9 cellular contexts compared by ENCODE assay signal in the genomic region with DNA sequence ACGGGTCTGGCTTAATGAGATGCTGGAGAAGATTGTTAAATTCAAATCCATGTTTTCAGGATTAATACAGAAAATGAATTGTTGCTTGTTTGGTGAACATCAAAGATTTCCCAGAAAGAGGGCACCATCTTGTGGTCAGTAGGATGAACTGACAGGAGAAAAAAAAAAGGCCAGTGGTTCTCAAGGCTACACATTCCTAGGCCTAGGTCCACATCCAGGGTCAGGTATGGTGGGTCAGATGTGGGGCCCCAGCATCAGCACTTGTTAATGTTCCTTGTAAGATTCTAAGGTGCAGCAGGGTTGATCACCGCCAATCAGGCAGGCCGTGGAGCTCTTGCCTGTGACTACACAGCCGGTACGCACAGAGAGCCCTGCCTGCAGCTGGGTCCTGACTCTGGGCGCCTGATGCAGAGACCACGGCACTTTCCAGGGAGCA. TPM values are rescaled to one million over a fixed set of nuclear protein-coding genes. Genes with fewer than 3 reads are reported as not detected.
DNase-seq lines count a peak whose midpoint lies in the region; ATAC-seq and TF ChIP-seq lines count a peak whose summit lies in the region.
"Had no signal": no experiment of that assay in that cellular context is flagged by ENCODE, and none has a peak within 500 bp of the region (broad histone marks: within the 10 kb centered on the region; RNA-seq: fewer than 3 reads in every experiment).

No MANE protein-coding gene starts in this region.

- H3K9me3 ChIP-seq in right atrium auricular region (no peaks in the 10 kb centered on the region), spleen (no peaks in the 10 kb centered on the region)

- TF ChIP-seq POLR2A in spleen (IDR thresholded peaks at IDR 0.05), result no peak

- CTCF ChIA-PET in activated CD8-positive, alpha-beta T cell treated with anti-CD3 and anti-CD28 coated beads for 36 hours (lab: Charles Lee), result interaction anchor here (0.6 to 0.9 kb wide), 3 partner anchors 9 to 415 kb away, joined by 3 read pairs; no protein-coding TSS in a partner anchor

- POLR2A ChIA-PET in activated CD8-positive, alpha-beta T cell treated with anti-CD3 and anti-CD28 coated beads for 36 hours (lab: Charles Lee), result no interaction called here

- no peaks in the 10 kb centered on the region for H3K36me3 ChIP-seq in right atrium auricular region
- peaks cover 0 to 16% (median 6%) of the 10 kb centered on the region in 6 donors for H3K36me3 ChIP-seq in spleen

- no peaks in the 10 kb centered on the region for H3K27me3 Mint-ChIP-seq in activated CD8-positive, alpha-beta T cell treated with anti-CD3 and anti-CD28 coated beads for 36 hours

- WGBS in spleen, 5 donors, result 72 to 83% (median 81%) methylated on average over 5 to 7 of the region's 7 CpGs

- no peaks in the 10 kb centered on the region for H3K9me3 Mint-ChIP-seq in activated CD8-positive, alpha-beta T cell treated with anti-CD3 and anti-CD28 coated beads for 36 hours

- no peak overlapping the region for H3K27ac ChIP-seq in right atrium auricular region
- H3K27ac ChIP-seq in spleen, result no peak overlapping the region
- H3K27ac ChIP-seq: skin epidermis had no signal

- H3K4me3 Mint-ChIP-seq in activated CD8-positive, alpha-beta T cell treated with anti-CD3 and anti-CD28 coated beads for 36 hours, result no peak overlapping the region

- no peaks in the 10 kb centered on the region for H3K36me3 Mint-ChIP-seq in activated CD8-positive, alpha-beta T cell treated with anti-CD3 and anti-CD28 coated beads for 36 hours (ENCODE audit: low read depth)

- H3K4me1 ChIP-seq in right atrium auricular region, result no peaks in the 10 kb centered on the region
- no peaks in the 10 kb centered on the region for H3K4me1 ChIP-seq in spleen

- no peak overlapping the region for H3K27ac Mint-ChIP-seq in activated CD8-positive, alpha-beta T cell treated with anti-CD3 and anti-CD28 coated beads for 36 hours

- DNase-seq in ELR (ENCODE audit: low read depth) (peak; percentile 68), LoVo (ENCODE audit: low spot score) (peak; percentile 54), right atrium auricular region (ENCODE audit: low spot score) (no peak), spleen (no peak)
- no peak for DNase-seq in activated CD8-positive, alpha-beta T cell treated with anti-CD3 and anti-CD28 coated beads for 36 hours

- H3K4me1 Mint-ChIP-seq in activated CD8-positive, alpha-beta T cell treated with anti-CD3 and anti-CD28 coated beads for 36 hours (ENCODE audit: low read depth), result no peaks in the 10 kb centered on the region

- peak; percentile 83 for TF ChIP-seq CTCF in activated CD8-positive, alpha-beta T cell treated with anti-CD3 and anti-CD28 coated beads for 36 hours (IDR thresholded peaks at IDR 0.05)
- TF ChIP-seq CTCF in right atrium auricular region (IDR thresholded peaks at IDR 0.05) (peak; percentile 76 to 84), spleen (IDR thresholded peaks at IDR 0.05 in 8 of 11, conservative IDR thresholded peaks at IDR 0.05 in 3 of 11) (peak; percentile 58 to 85 (median 72))

- H3K27me3 ChIP-seq in right atrium auricular region (no peaks in the 10 kb centered on the region), spleen (replicated peaks in 1 of 7) (no peaks in the 10 kb centered on the region)

- H3K4me3 ChIP-seq in right atrium auricular region (no peak overlapping the region), spleen (no peak overlapping the region)
- H3K4me3 ChIP-seq: skin epidermis had no signal

- ATAC-seq in activated CD8-positive, alpha-beta T cell treated with anti-CD3 and anti-CD28 coated beads for 36 hours, result no peak
- no peak for ATAC-seq in HG03039 (IDR thresholded peaks at IDR 0.05; ENCODE audit: unreplicated experiment)
- no peak for ATAC-seq in activated CD4-positive, CD25-positive, alpha-beta regulatory T cell treated with anti-CD3 and anti-CD28 coated beads, Interleukin-2, amount 50 U/mL, for 24 hours
- no peak for ATAC-seq in GM21619 (IDR thresholded peaks at IDR 0.05; ENCODE audit: unreplicated experiment)

- intact Hi-C loops in activated CD8-positive, alpha-beta T cell treated with anti-CD3 and anti-CD28 coated beads for 36 hours (cut with micrococcal nuclease), result loop anchor here (10.0 kb wide), 1 partner anchor 412 kb away; no protein-coding TSS in a partner anchor
- intact Hi-C loops in spleen (cut with DNase I; ENCODE audit: low total_unique reads), result loop anchor here (5.0 kb wide), 2 partner anchors 414 to 549 kb away; no protein-coding TSS in a partner anchor

RNA-seq across cellular contexts. Expression of gene FOXO3, which starts 34.0 kb away (rescaled TPM):
- total RNA-seq in activated CD8-positive, alpha-beta T cell treated with anti-CD3 and anti-CD28 coated beads for 36 hours, result 1 to 10 TPM; 7.5 to 9.0 TPM
- 10 to 100 TPM; 54.5 to 60.9 TPM for total RNA-seq in right atrium auricular region
- total RNA-seq in spleen, result 10 to 100 TPM; 45.8 to 86.9 (median 75.2) TPM
- 10 to 100 TPM in 2 of 3 donors, 1 to 10 TPM in 1; 9.4 to 12.6 (median 12.0) TPM for polyA plus RNA-seq in spleen

Comparison
In these comparisons a context has a peak if more than half of its experiments do, and no peak if none do; other contexts are left out.
1. DNase-seq: peak in ELR (single experiment) and LoVo (single experiment); none in activated CD8-positive, alpha-beta T cell treated with anti-CD3 and anti-CD28 coated beads for 36 hours (single experiment), right atrium auricular region (single experiment) and spleen (single experiment).
2. RNA of gene FOXO3, which starts 34.0 kb away (total RNA-seq): 45.8 to 86.9 TPM in spleen and 54.5 to 60.9 TPM in right atrium auricular region; 7.5 to 9.0 TPM in activated CD8-positive, alpha-beta T cell treated with anti-CD3 and anti-CD28 coated beads for 36 hours; every median in the first group is over 4 times any median in the second.
3. Peak in every context shown above with its lines, with median percentiles within 50 percentile points of each other: CTCF ChIP-seq.